ENCODE assay signal across 23 cellular contexts in the genomic region with DNA sequence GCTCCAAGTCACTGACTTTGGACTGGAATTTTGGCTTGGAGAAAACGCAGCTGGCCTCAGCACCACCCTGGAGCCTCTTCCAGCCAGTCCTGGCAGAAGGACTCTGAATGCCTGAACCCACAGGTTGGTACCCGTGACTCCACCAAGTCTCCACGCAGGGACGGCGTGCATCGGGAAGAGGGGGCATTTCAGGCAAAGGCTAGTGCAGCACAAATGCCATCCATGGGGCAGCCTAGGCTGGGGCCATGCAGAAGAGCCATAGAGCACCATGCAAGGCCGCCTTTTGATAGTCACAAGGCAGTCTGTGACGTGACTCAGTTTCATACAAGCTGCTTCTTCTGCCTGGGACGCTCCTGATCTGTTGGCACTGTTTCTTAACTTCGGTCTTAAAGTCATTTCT. TPM values are rescaled to one million over a fixed set of nuclear protein-coding genes. Genes with fewer than 3 reads are reported as not detected.
DNase-seq lines count a peak whose midpoint lies in the region; ATAC-seq and TF ChIP-seq lines count a peak whose summit lies in the region.
"Had no signal": no experiment of that assay in that cellular context is flagged by ENCODE, and none has a peak within 500 bp of the region (broad histone marks: within the 10 kb centered on the region; RNA-seq: fewer than 3 reads in every experiment).

No MANE protein-coding gene starts in this region.

- peak overlapping the region; percentile 97; the same call in 1 of the 2 replicates for H3K27ac Mint-ChIP-seq in HFFc6
- H3K27ac Mint-ChIP-seq: CD4-positive, alpha-beta memory T cell had no signal

- WGBS in mesenchymal stem cell = 95% methylated on average over 10 of the region's 10 CpGs

- H2AK5ac ChIP-seq in mesenchymal stem cell (ENCODE audit: low read length, severe bottlenecking) = no peak overlapping the region

- H2AFZ ChIP-seq in OCI-LY3 (ENCODE audit: low read depth, low read length) = no peak overlapping the region
- H2AFZ ChIP-seq in mesenchymal stem cell (ENCODE audit: low read depth, low read length) = no peak overlapping the region

- H3K9ac ChIP-seq in OCI-LY3 (ENCODE audit: low read length) = no peak overlapping the region
- peak overlapping the region; percentile 2 for H3K9ac ChIP-seq in mesenchymal stem cell (ENCODE audit: low read length)

- H3K36me3 Mint-ChIP-seq in HFFc6 (ENCODE audit: low read depth) = peaks cover 33% of the 10 kb centered on the region
- H3K36me3 Mint-ChIP-seq: CD4-positive, alpha-beta memory T cell had no signal

- ATAC-seq in gastrocnemius medialis (peak; percentile 77 to 88), GM18870 (IDR thresholded peaks at IDR 0.05; ENCODE audit: unreplicated experiment) (no peak), HG02623 (IDR thresholded peaks at IDR 0.05; ENCODE audit: unreplicated experiment) (no peak)
- ATAC-seq: HepG2 had no signal

- no peaks in the 10 kb centered on the region for H4K20me1 ChIP-seq in OCI-LY3 (ENCODE audit: insufficient read depth, low read length)

- no peak overlapping the region for H3K23ac ChIP-seq in mesenchymal stem cell (ENCODE audit: low read length in 2 of 2)

- no peaks in the 10 kb centered on the region for H3K9me3 Mint-ChIP-seq in HFFc6

- H3K4me1 Mint-ChIP-seq in HFFc6 (ENCODE audit: low read depth) = peaks cover 66% of the 10 kb centered on the region
- H3K4me1 Mint-ChIP-seq: CD4-positive, alpha-beta memory T cell had no signal

- in situ Hi-C loops in gastrocnemius medialis (cut with MboI; ENCODE audit: low sequenced_read_pairs in 4 of 4) = no loop called here

- H3K36me3 ChIP-seq in OCI-LY3 (replicated peaks; ENCODE audit: low read depth, low read length) (no peaks in the 10 kb centered on the region), mesenchymal stem cell (ENCODE audit: control insufficient read depth in 1 of 2, insufficient read depth in 2 of 2, low read depth in 1 of 2, low read length in 2 of 2) (peaks cover 6 to 23% of the 10 kb centered on the region in 2 experiments), gastrocnemius medialis (peaks cover 0 to 5% of the 10 kb centered on the region in 2 donors)
- H3K36me3 ChIP-seq: Peyer's patch had no signal

- H3K4me2 ChIP-seq in OCI-LY3 (ENCODE audit: low read length) (peak overlapping the region; percentile 32; the same call in 1 of the 2 replicates), mesenchymal stem cell (ENCODE audit: low read length, poor library complexity, severe bottlenecking) (no peak overlapping the region)

- TF ChIP-seq CTCF in HFFc6 (IDR thresholded peaks at IDR 0.05) (no peak), OCI-LY3 (IDR thresholded peaks at IDR 0.05; ENCODE audit: low read depth, low read length) (no peak), gastrocnemius medialis (IDR thresholded peaks at IDR 0.05 in 4 of 5, conservative IDR thresholded peaks at IDR 0.05 in 1 of 5) (no peak)

- no peak overlapping the region for H2BK120ac ChIP-seq in mesenchymal stem cell (ENCODE audit: low read depth, low read length)

- H2BK5ac ChIP-seq in mesenchymal stem cell (ENCODE audit: low read depth, low read length, poor library complexity, severe bottlenecking) = no peak overlapping the region

- intact Hi-C loops in gastrocnemius medialis (cut with DNase I; ENCODE audit: low total_unique reads) = loop anchor here (1.0 kb wide), 1 partner anchor 89 kb away; no protein-coding TSS in a partner anchor

- no peak overlapping the region for H3K4ac ChIP-seq in mesenchymal stem cell (ENCODE audit: low read depth in 1 of 2, low read length in 2 of 2)

- H3K4me3 Mint-ChIP-seq in HFFc6 = no peak overlapping the region
- H3K4me3 Mint-ChIP-seq: CD4-positive, alpha-beta memory T cell had no signal

- DNase-seq in HFFc6 (no peak), mesenchymal stem cell (no peak), gastrocnemius medialis (peak; percentile 23 to 55), activated gamma-delta T cell (lab: John Stamatoyannopoulos, UW) (no peak), NCI-H69 (lab: John Stamatoyannopoulos, UW) (no peak)
- DNase-seq: C1 segment of cervical spinal cord; CD4-positive, alpha-beta memory T cell; COR-L47; GOT3; NCI-H1105 treated with DMSO at 0.1 percent for 48 hours; NCI-H146; NCI-H1930; NCI-H2107; NCI-H526; Peyer's patch; SHP77 treated with DMSO at 0.1 percent for 48 hours; SW 1271 had no signal

- H2BK12ac ChIP-seq in mesenchymal stem cell (ENCODE audit: low read length in 2 of 2) = no peak overlapping the region

- H3K14ac ChIP-seq in mesenchymal stem cell (ENCODE audit: low read length in 2 of 2) = no peak overlapping the region

- no peak overlapping the region for H2BK15ac ChIP-seq in mesenchymal stem cell (ENCODE audit: low read depth, poor library complexity, severe bottlenecking)

- H3K27ac ChIP-seq in OCI-LY3 (ENCODE audit: low read length) (no peak overlapping the region), mesenchymal stem cell (ENCODE audit: low read length, poor library complexity, severe bottlenecking) (no peak overlapping the region), gastrocnemius medialis (peak overlapping the region; percentile 54 to 87 (median 70))
- H3K27ac ChIP-seq: Peyer's patch had no signal

- H3K4me1 ChIP-seq in OCI-LY3 (ENCODE audit: low read length) (peaks cover 29% of the 10 kb centered on the region), mesenchymal stem cell (ENCODE audit: control insufficient read depth, insufficient read depth, low read depth, low read length) (peaks cover 12% of the 10 kb centered on the region), gastrocnemius medialis (peaks cover 0 to 18% of the 10 kb centered on the region in 2 donors)
- H3K4me1 ChIP-seq: Peyer's patch had no signal

- H3K9me3 ChIP-seq in OCI-LY3 (ENCODE audit: insufficient read depth, low read length) = no peaks in the 10 kb centered on the region
- H3K9me3 ChIP-seq in mesenchymal stem cell (ENCODE audit: control insufficient read depth, low read length) = no peaks in the 10 kb centered on the region
- H3K9me3 ChIP-seq in gastrocnemius medialis = no peaks in the 10 kb centered on the region
- H3K9me3 ChIP-seq: Peyer's patch had no signal

- no peaks in the 10 kb centered on the region for H3K27me3 ChIP-seq in OCI-LY3 (ENCODE audit: low read depth, low read length)
- no peaks in the 10 kb centered on the region for H3K27me3 ChIP-seq in mesenchymal stem cell (ENCODE audit: control insufficient read depth in 1 of 2, insufficient read depth in 1 of 2, low read length in 2 of 2)
- H3K27me3 ChIP-seq in gastrocnemius medialis = no peaks in the 10 kb centered on the region
- H3K27me3 ChIP-seq: Peyer's patch had no signal

- no peak overlapping the region for H3K18ac ChIP-seq in mesenchymal stem cell (ENCODE audit: low read depth in 1 of 2, low read length in 2 of 2)

- no peaks in the 10 kb centered on the region for H3K79me2 ChIP-seq in OCI-LY3 (ENCODE audit: low read length)

- no peaks in the 10 kb centered on the region for H3K79me1 ChIP-seq in mesenchymal stem cell (replicated peaks; ENCODE audit: low read length, poor library complexity, severe bottlenecking)

- H3K4me3 ChIP-seq in OCI-LY3 (ENCODE audit: low read length) (no peak overlapping the region), mesenchymal stem cell (ENCODE audit: insufficient read depth in 1 of 2, low read depth in 1 of 2, low read length in 2 of 2) (no peak overlapping the region), gastrocnemius medialis (no peak overlapping the region)
- H3K4me3 ChIP-seq: K562, Peyer's patch had no signal

- H4K91ac ChIP-seq in mesenchymal stem cell (ENCODE audit: low read length) = no peak overlapping the region

- H3K27me3 Mint-ChIP-seq in HFFc6 (ENCODE audit: insufficient read depth) = peaks cover 3% of the 10 kb centered on the region

- H4K8ac ChIP-seq in mesenchymal stem cell (ENCODE audit: low read length) = no peak overlapping the region

- no peak for TF ChIP-seq POLR2A in gastrocnemius medialis (IDR thresholded peaks at IDR 0.05)

RNA-seq across cellular contexts. Expression of a gene that starts 28.0 kb away (rescaled TPM):
- total RNA-seq in HFFc6 (2021; fragmentation: NEBNext Ultra II Directional; extraction: Animal tissue kit (Norgen Biotek cat#: 25700)) = 1 to 10 TPM in 5 of 6 experiments, under 1 TPM in 1; 0.85 to 8.3 (median 7.1) TPM
- 7.8 TPM for polyA plus RNA-seq in mesenchymal stem cell (2013, experiment 1 of 2)
- polyA plus RNA-seq in mesenchymal stem cell (2013, experiment 2 of 2) = 7.9 TPM
- 1 to 10 TPM; 1.5 to 6.0 (median 2.1) TPM for total RNA-seq in gastrocnemius medialis
- total RNA-seq: CD4-positive, alpha-beta memory T cell; K562; MCF 10A had no signal
- polyA plus RNA-seq: CD4-positive, alpha-beta memory T cell; K562 had no signal

Comparison
In these comparisons a context has a peak if more than half of its experiments do, and no peak if none do; other contexts are left out.
1. DNase-seq: peak in gastrocnemius medialis (2 of 2); none in HFFc6 (single experiment), mesenchymal stem cell (single experiment), activated gamma-delta T cell (single experiment) and NCI-H69 (single experiment).
2. H3K27ac ChIP-seq: peak in gastrocnemius medialis (4 of 4); none in OCI-LY3 (single experiment) and mesenchymal stem cell (single experiment).
3. ATAC-seq: peak in gastrocnemius medialis (2 of 2); none in GM18870 (single experiment) and HG02623 (single experiment).